ENCODE assay signal across 1 cellular context in the genomic region with DNA sequence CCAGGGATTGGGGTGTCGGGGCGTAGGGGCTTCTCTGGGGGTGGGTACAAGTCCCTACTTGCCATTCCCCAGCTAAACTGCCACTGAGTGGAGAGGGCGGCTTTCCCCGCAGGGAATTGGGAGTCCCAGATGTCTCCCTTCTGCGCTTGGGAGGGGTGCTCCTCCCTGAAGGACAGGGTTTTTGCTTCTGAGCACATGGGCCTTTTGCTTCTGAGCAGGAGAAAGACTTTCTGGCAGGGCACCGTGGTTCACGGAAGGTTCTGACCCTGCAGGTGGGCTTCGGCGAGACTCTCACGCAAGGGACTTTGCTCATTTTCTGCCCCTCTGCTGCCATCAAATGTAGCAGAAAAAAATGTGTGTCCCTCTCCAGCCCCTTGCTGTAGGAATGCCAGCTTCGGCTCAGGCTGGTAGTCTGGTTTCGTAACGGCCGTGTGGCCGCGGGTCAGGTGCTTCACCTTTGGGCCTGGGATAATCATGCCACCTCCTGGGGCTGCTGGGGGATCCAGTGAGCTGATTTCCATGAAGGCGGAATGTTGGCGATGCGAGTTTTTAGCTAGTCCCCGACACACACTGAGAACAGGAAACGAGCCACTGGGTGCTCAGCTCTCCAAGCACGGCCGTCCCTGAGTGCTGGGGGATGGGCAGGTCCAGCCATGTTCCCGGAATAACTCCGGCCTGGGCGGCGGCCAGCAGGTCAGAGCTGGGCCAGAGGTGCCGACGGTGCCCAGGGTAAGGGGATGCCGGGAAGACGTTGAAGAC.
TF ChIP-seq lines count a peak whose summit lies in the region.

No MANE protein-coding gene starts in this region.

TF ChIP-seq in WTC11, 78 proteins besides CTCF, POLR2A, EP300 and RAD21 (continued from another document):
- TF ChIP-seq, protein P1, sequence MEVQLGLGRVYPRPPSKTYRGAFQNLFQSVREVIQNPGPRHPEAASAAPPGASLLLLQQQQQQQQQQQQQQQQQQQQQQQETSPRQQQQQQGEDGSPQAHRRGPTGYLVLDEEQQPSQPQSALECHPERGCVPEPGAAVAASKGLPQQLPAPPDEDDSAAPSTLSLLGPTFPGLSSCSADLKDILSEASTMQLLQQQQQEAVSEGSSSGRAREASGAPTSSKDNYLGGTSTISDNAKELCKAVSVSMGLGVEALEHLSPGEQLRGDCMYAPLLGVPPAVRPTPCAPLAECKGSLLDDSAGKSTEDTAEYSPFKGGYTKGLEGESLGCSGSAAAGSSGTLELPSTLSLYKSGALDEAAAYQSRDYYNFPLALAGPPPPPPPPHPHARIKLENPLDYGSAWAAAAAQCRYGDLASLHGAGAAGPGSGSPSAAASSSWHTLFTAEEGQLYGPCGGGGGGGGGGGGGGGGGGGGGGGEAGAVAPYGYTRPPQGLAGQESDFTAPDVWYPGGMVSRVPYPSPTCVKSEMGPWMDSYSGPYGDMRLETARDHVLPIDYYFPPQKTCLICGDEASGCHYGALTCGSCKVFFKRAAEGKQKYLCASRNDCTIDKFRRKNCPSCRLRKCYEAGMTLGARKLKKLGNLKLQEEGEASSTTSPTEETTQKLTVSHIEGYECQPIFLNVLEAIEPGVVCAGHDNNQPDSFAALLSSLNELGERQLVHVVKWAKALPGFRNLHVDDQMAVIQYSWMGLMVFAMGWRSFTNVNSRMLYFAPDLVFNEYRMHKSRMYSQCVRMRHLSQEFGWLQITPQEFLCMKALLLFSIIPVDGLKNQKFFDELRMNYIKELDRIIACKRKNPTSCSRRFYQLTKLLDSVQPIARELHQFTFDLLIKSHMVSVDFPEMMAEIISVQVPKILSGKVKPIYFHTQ (CRISPR knock-in tag; IDR thresholded peaks at IDR 0.05) = no peak
- TF ChIP-seq, protein P2, sequence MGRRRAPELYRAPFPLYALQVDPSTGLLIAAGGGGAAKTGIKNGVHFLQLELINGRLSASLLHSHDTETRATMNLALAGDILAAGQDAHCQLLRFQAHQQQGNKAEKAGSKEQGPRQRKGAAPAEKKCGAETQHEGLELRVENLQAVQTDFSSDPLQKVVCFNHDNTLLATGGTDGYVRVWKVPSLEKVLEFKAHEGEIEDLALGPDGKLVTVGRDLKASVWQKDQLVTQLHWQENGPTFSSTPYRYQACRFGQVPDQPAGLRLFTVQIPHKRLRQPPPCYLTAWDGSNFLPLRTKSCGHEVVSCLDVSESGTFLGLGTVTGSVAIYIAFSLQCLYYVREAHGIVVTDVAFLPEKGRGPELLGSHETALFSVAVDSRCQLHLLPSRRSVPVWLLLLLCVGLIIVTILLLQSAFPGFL (CRISPR knock-in tag; IDR thresholded peaks at IDR 0.05; ENCODE audit: borderline replicate concordance) = no peak
- TF ChIP-seq FOXK1 (CRISPR knock-in tag; IDR thresholded peaks at IDR 0.05) = no peak
TF ChIP-seq in WTC11: peak in this region for 6.
